Comparison of ENCODE assay signal across 8 cellular contexts in genomic region chr4:101419324-101420135, GRCh38.
DNase-seq lines count a peak whose midpoint lies in the region; ATAC-seq, FAIRE-seq and TF ChIP-seq lines count a peak whose summit lies in the region.

No MANE protein-coding gene starts in this region.

- no peak for TF ChIP-seq CTCF in VCaP (conservative IDR thresholded peaks at IDR 0.05)
- TF ChIP-seq CTCF in prostate gland (IDR thresholded peaks at IDR 0.05) = no peak

- DNase-seq in GM12891 (ENCODE audit: insufficient read length, low spot score) (no peak), prostate gland (ENCODE audit: low spot score) (peak; percentile 5), GOT3 (lab: John Stamatoyannopoulos, UW) (no peak)
- no peak for DNase-seq in activated effector memory CD4-positive, alpha-beta T cell treated with anti-CD3 and anti-CD28 coated beads, Interleukin-2, amount 50 U/mL, for 16 hours
- no peak for DNase-seq in effector CD8-positive, alpha-beta T cell (lab: John Stamatoyannopoulos, UW)

- peaks cover 4% of the 10 kb centered on the region for H3K4me1 ChIP-seq in prostate gland (replicated peaks)

- H3K4me3 ChIP-seq in prostate gland = no peak overlapping the region

- H3K36me3 ChIP-seq in prostate gland = no peaks in the 10 kb centered on the region

- H3K9me3 ChIP-seq in prostate gland = no peaks in the 10 kb centered on the region

- H3K27ac ChIP-seq in VCaP (peak overlapping the region; percentile 39), prostate gland (no peak overlapping the region)

- no peak for TF ChIP-seq POLR2A in GM12891 (IDR thresholded peaks at IDR 0.05; ENCODE audit: low read depth, low read length)
- TF ChIP-seq POLR2A in prostate gland (IDR thresholded peaks at IDR 0.05) = no peak

- 19% methylated on average over 5 of the region's 5 CpGs for WGBS in prostate gland

- H3K27me3 ChIP-seq in prostate gland (replicated peaks; ENCODE audit: insufficient read depth) = no peaks in the 10 kb centered on the region

- intact Hi-C loops in prostate gland (cut with DNase I) = no loop called here

- peak; percentile 70 for FAIRE-seq in GM12891 (lab: Jason Lieb, UNC)

- ATAC-seq in GM19463 (IDR thresholded peaks at IDR 0.05; ENCODE audit: unreplicated experiment) (peak; percentile 71), HG03457 (IDR thresholded peaks at IDR 0.05; ENCODE audit: unreplicated experiment) (peak; percentile 67)

TF ChIP-seq in GM12891, 5 proteins besides CTCF, POLR2A, EP300 and RAD21:
- TF ChIP-seq SPI1 (IDR thresholded peaks at IDR 0.05; ENCODE audit: low read depth, low read length) = peak; percentile 53
- 0 out of 2 replicates have a peak, but pooled peaks have one; percentile 39 for TF ChIP-seq POU2F2 (IDR thresholded peaks at IDR 0.05; ENCODE audit: low read depth, low read length)
- no peak for TF ChIP-seq PAX5 (IDR thresholded peaks at IDR 0.05; ENCODE audit: insufficient read depth, low read length, severe bottlenecking)
- no peak for TF ChIP-seq POLR2AphosphoS5 (IDR thresholded peaks at IDR 0.05; ENCODE audit: low read depth, low read length)
- no peak for TF ChIP-seq TAF1 (IDR thresholded peaks at IDR 0.05; ENCODE audit: low read depth, low read length)
TF ChIP-seq in GM12891: peak in this region for 2.
